8 cellular contexts compared by ENCODE assay signal in genomic region chr7:75878769-75879596, GRCh38. TPM values are rescaled to one million over a fixed set of nuclear protein-coding genes. Genes with fewer than 3 reads are reported as not detected.
DNase-seq lines count a peak whose midpoint lies in the region; ATAC-seq and TF ChIP-seq lines count a peak whose summit lies in the region.

RHBDD2 (plus strand) TSS chr7:75879034; CDS start chr7:75879083, 49 bp downstream.

- H3F3A ChIP-seq in SK-N-SH (replicated peaks; ENCODE audit: insufficient read depth): no peaks in the 10 kb centered on the region

- under 1% methylated on average over 35 of the region's 64 CpGs for WGBS in SK-N-SH (ENCODE audit: low lambda C conversion rate)

- POLR2A ChIA-PET in SK-N-SH (lab: Yijun Ruan, JAX): interaction anchor here (1.4 to 1.5 kb wide), 3 partner anchors 36 to 169 kb away, joined by 4 to 5 read pairs (median 4); partner anchors contain the start of genes MDH2, POR, STYXL1 and TMEM120A

- no peaks in the 10 kb centered on the region for H3K9me3 ChIP-seq in SK-N-SH

- TF ChIP-seq CTCF in GM06990 (IDR thresholded peaks at IDR 0.05; ENCODE audit: insufficient read depth, low read length, poor library complexity, severe bottlenecking): no peak
- TF ChIP-seq CTCF in SK-N-SH (IDR thresholded peaks at IDR 0.05): no peak

- peaks cover 6 to 10% of the 10 kb centered on the region in 2 experiments; a peak in 3 of 4 replicates for H3K4me1 ChIP-seq in SK-N-SH (ENCODE audit: control insufficient read depth in 1 of 2, insufficient read depth in 2 of 2, low read depth in 1 of 2, low read length in 1 of 2)

- H3K9me2 ChIP-seq in SK-N-SH: no peaks in the 10 kb centered on the region

- DNase-seq in GM06990 (ENCODE audit: extremely low read depth, insufficient read length) (peak; percentile 96), NCI-H1092 (lab: John Stamatoyannopoulos, UW) (peak; percentile 93), SK-N-SH (peak; percentile 100), germinal center (ENCODE audit: low spot score) (peak; percentile 99), nucleus accumbens (lab: John Stamatoyannopoulos, UW) (peak; percentile 69 to 98 (median 94)), superior temporal gyrus (ENCODE audit: extremely low spot score) (peak; percentile 92)
- peak; percentile 98 for DNase-seq in activated naive CD4-positive, alpha-beta T cell treated with anti-CD3 and anti-CD28 coated beads, Interleukin-2, amount 50 U/mL, for 16 hours

- no peaks in the 10 kb centered on the region for H3K27me3 ChIP-seq in GM06990 (replicated peaks; ENCODE audit: control insufficient read depth, insufficient read depth, low read length)
- H3K27me3 ChIP-seq in SK-N-SH (ENCODE audit: insufficient read depth): no peaks in the 10 kb centered on the region

- H3K36me3 ChIP-seq in GM06990 (ENCODE audit: control insufficient read depth, insufficient read depth, low read length) (peaks cover 11% of the 10 kb centered on the region), SK-N-SH (replicated peaks in 1 of 2; ENCODE audit: control insufficient read depth in 1 of 2, insufficient read depth in 2 of 2, low read length in 1 of 2) (peaks cover 24 to 31% of the 10 kb centered on the region in 2 experiments)

- H2AFZ ChIP-seq in SK-N-SH (ENCODE audit: low read depth): peak within 1 kb of the TSS; percentile 91

- peak in 1 of 2 experiments; percentile 58; a peak in 2 of 4 replicates for TF ChIP-seq EP300 in SK-N-SH (IDR thresholded peaks at IDR 0.05; ENCODE audit: borderline replicate concordance in 1 of 2, low read depth in 1 of 2, low read length in 1 of 2)

- H3K79me2 ChIP-seq in SK-N-SH (ENCODE audit: insufficient read depth): peaks cover 39% of the 10 kb centered on the region

- peak within 1 kb of the TSS; percentile 72 for H3K9ac ChIP-seq in SK-N-SH

- H3K27ac ChIP-seq in SK-N-SH (ENCODE audit: low read depth in 2 of 2, low read length in 1 of 2): peak within 1 kb of the TSS; percentile 65 to 91

- no peaks in the 10 kb centered on the region for H4K20me1 ChIP-seq in SK-N-SH (ENCODE audit: insufficient read depth)

- ATAC-seq in HG02610 (IDR thresholded peaks at IDR 0.05; ENCODE audit: unreplicated experiment): peak; percentile 90

- H3K4me3 ChIP-seq in GM06990 (replicated peaks; ENCODE audit: low read depth, low read length) (peak within 1 kb of the TSS; percentile 78), SK-N-SH (ENCODE audit: low read depth in 2 of 2, low read length in 1 of 2) (peak within 1 kb of the TSS; percentile 73 to 88)

- CTCF ChIA-PET in SK-N-SH (lab: Yijun Ruan, JAX): interaction anchor here (4.6 to 5.2 kb wide), 2 partner anchors 13 to 142 kb away, joined by 28 to 32 read pairs; no protein-coding TSS in a partner anchor

- TF ChIP-seq RAD21 in SK-N-SH (IDR thresholded peaks at IDR 0.05; ENCODE audit: low read length): peak; percentile 18; the same call in 1 of the 2 replicates

- peak within 1 kb of the TSS; percentile 91 for H3K4me2 ChIP-seq in SK-N-SH

TF ChIP-seq in SK-N-SH, 30 proteins besides CTCF, POLR2A, EP300 and RAD21 (continues in another document):
- TF ChIP-seq USF1 (IDR thresholded peaks at IDR 0.05; ENCODE audit: borderline replicate concordance, low read depth) (no peak), TEAD4 (IDR thresholded peaks at IDR 0.05; ENCODE audit: borderline replicate concordance, insufficient read depth) (no peak), REST (IDR thresholded peaks at IDR 0.05; ENCODE audit: low read depth, low read length) (no peak; the same call in 1 of the 2 replicates), USF2 (IDR thresholded peaks at IDR 0.05; ENCODE audit: borderline replicate concordance, low read depth, low read length) (no peak), ELF1 (IDR thresholded peaks at IDR 0.05) (peak; percentile 79), PBX3 (IDR thresholded peaks at IDR 0.05) (no peak), RCOR1 (IDR thresholded peaks at IDR 0.05; ENCODE audit: low read length) (no peak), RXRA (IDR thresholded peaks at IDR 0.05; ENCODE audit: borderline replicate concordance, low read depth) (no peak), MEF2A (IDR thresholded peaks at IDR 0.05; ENCODE audit: borderline replicate concordance, low read depth) (no peak), TAF1 (IDR thresholded peaks at IDR 0.05; ENCODE audit: borderline replicate concordance, low read depth, low read length) (peak; percentile 79), TCF12 (IDR thresholded peaks at IDR 0.05) (no peak; the same call in 1 of the 2 replicates), YY1 (IDR thresholded peaks at IDR 0.05; ENCODE audit: low read depth) (peak; percentile 90), MXI1 (IDR thresholded peaks at IDR 0.05; ENCODE audit: low read depth, low read length) (peak; percentile 92), ZBTB33 (IDR thresholded peaks at IDR 0.05; ENCODE audit: borderline replicate concordance, low read depth) (no peak), EZH2phosphoT487 (IDR thresholded peaks at IDR 0.05; ENCODE audit: borderline replicate concordance, low read depth) (no peak), JUND (IDR thresholded peaks at IDR 0.05) (no peak), NFIC (IDR thresholded peaks at IDR 0.05; ENCODE audit: borderline replicate concordance) (no peak), SIN3A (IDR thresholded peaks at IDR 0.05; ENCODE audit: borderline replicate concordance, low read depth, low read length) (peak; percentile 97; the same call in 1 of the 2 replicates), GABPA (IDR thresholded peaks at IDR 0.05; ENCODE audit: low read depth) (peak; percentile 60; the same call in 1 of the 2 replicates), CHD2 (IDR thresholded peaks at IDR 0.05; ENCODE audit: low read length, partially characterized antibody) (no peak)

RNA-seq across cellular contexts. Expression of gene RHBDD2, which starts in this region (rescaled TPM):
- 68.8 and 77.6 TPM in 2 replicates for polyA plus RNA-seq in SK-N-SH (2012; rRNA removed)
- 29.3 and 44.2 TPM in 2 replicates for polyA plus RNA-seq in SK-N-SH (2012; cell fraction: cytosol; rRNA removed)
- polyA plus RNA-seq in SK-N-SH (2012; cell fraction: nucleus; rRNA removed): 71.0 and 91.8 TPM in 2 replicates

Comparison
In these comparisons a context has a peak if more than half of its experiments do, and no peak if none do; other contexts are left out.
1. Peak in every context shown above with its lines: DNase-seq, ATAC-seq, H3K4me3 ChIP-seq and H3K27ac ChIP-seq.